Comparison of ENCODE assay signal across 24 cellular contexts in the genomic region with DNA sequence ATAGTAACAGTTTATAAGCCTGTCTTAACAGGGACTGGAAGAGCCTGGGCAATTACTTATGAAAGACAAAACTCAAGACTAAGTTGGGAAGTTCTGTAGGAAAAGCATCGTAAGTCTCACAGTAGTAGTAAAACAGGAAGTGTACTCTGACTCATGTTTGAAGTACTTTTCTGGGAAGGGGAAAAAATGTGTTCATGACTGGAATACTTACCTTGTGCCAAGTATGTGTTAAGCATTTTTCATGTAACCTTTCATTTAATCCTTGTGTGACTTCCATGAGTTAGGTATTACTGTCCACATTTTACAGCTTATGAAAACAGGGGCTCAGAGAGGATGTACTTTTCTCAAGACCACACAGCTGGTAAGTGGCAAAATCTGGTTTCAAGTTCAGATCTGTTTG. TPM values are rescaled to one million over a fixed set of nuclear protein-coding genes. Genes with fewer than 3 reads are reported as not detected.
A peak's percentile ranks its signal among the peaks of the same experiment; 100 is the strongest.
DNase-seq lines count a peak whose midpoint lies in the region; ATAC-seq, FAIRE-seq and TF ChIP-seq lines count a peak whose summit lies in the region.
"Had no signal": no experiment of that assay in that cellular context is flagged by ENCODE, and none has a peak within 500 bp of the region (broad histone marks: within the 10 kb centered on the region; RNA-seq: fewer than 3 reads in every experiment).

No MANE protein-coding gene starts in this region.

- peaks cover 0 to 6% of the 10 kb centered on the region in 2 donors for H3K4me1 ChIP-seq in left lung
- H3K4me1 ChIP-seq: right lobe of liver had no signal

- H3K9me3 ChIP-seq in left lung: no peaks in the 10 kb centered on the region
- H3K9me3 ChIP-seq: gastrocnemius medialis, right lobe of liver, upper lobe of left lung had no signal

- DNase-seq in AG08395 (ENCODE audit: low spot score) (peak; percentile 31), H54 (ENCODE audit: insufficient read length, low spot score) (peak; percentile 53), astrocyte of the spinal cord (ENCODE audit: low read depth, low spot score) (peak; percentile 59), left lung (no peak), NCI-H1105 (lab: John Stamatoyannopoulos, UW) (no peak)
- no peak for DNase-seq in stimulated activated CD4-positive, alpha-beta T cell treated with anti-CD3 and anti-CD28 coated beads, Interleukin-4, amount 100 ng/mL, for 1 hour
- DNase-seq: activated CD4-positive, alpha-beta T cell treated with anti-CD3 and anti-CD28 coated beads, Interleukin-2, amount 10 ng/mL, durations not matched to agents 24 days and 14 days; activated CD8-positive, alpha-beta memory T cell treated with anti-CD3 and anti-CD28 coated beads, Interleukin-2, amount 50 U/mL, for 4 hours; activated gamma-delta T cell; Calu3; gastrocnemius medialis; left colon; MV-4-11; NCI-H2081; right lobe of liver; stimulated activated CD4-positive, alpha-beta T cell treated with anti-CD3 and anti-CD28 coated beads, Interleukin-2, amount 100 ng/mL, for 24 hours; upper lobe of left lung had no signal

- in situ Hi-C loops in astrocyte of the spinal cord (cut with HindIII; ENCODE audit: low sequenced_read_pairs): no loop called here

- TF ChIP-seq CTCF in astrocyte of the spinal cord (IDR thresholded peaks at IDR 0.05; ENCODE audit: low read depth, low read length) (no peak), left lung (IDR thresholded peaks at IDR 0.05) (no peak)

- FAIRE-seq in H54 (lab: Jason Lieb, UNC): peak; percentile 91
- FAIRE-seq: colon, endometrium, H1 had no signal

- no peaks in the 10 kb centered on the region for H3K36me3 ChIP-seq in left lung
- H3K36me3 ChIP-seq: gastrocnemius medialis, right lobe of liver, upper lobe of left lung had no signal

- intact Hi-C loops in left lung (cut with DNase I): no loop called here

- ATAC-seq in left lung (peak; percentile 71), HG02885 (IDR thresholded peaks at IDR 0.05; ENCODE audit: poor library complexity, unreplicated experiment) (no peak), GM19023 (IDR thresholded peaks at IDR 0.05; ENCODE audit: unreplicated experiment) (no peak)
- ATAC-seq: gastrocnemius medialis, left colon, right lobe of liver had no signal

- no peak for TF ChIP-seq POLR2A in H54 (IDR thresholded peaks at IDR 0.05; ENCODE audit: low read depth, low read length)

- H3K4me3 ChIP-seq in astrocyte of the spinal cord (ENCODE audit: low read depth, low read length) (no peak overlapping the region), left lung (no peak overlapping the region)
- H3K4me3 ChIP-seq: gastrocnemius medialis, right lobe of liver, upper lobe of left lung had no signal

- no peak overlapping the region for H3K27ac ChIP-seq in left lung
- H3K27ac ChIP-seq: gastrocnemius medialis, right lobe of liver, upper lobe of left lung had no signal

- H3K27me3 ChIP-seq in left lung: peaks cover 45 to 71% of the 10 kb centered on the region in 2 donors

RNA-seq across cellular contexts. Expression of gene SKOR2, which starts 13.7 kb away (rescaled TPM):
- not detected for total RNA-seq in left lung
- total RNA-seq: activated CD4-positive, alpha-beta T cell treated with anti-CD3 and anti-CD28 coated beads, Interleukin-2, amount 10 ng/mL, durations not matched to agents 24 days and 14 days; B cell; Calu3; gastrocnemius medialis; left colon; NCI-H460; right lobe of liver; upper lobe of left lung had no signal

Comparison
In these comparisons a context has a peak if more than half of its experiments do, and no peak if none do; other contexts are left out.
1. DNase-seq: peak in AG08395 (single experiment), H54 (single experiment) and astrocyte of the spinal cord (single experiment); none in left lung (0 of 2), stimulated activated CD4-positive, alpha-beta T cell treated with anti-CD3 and anti-CD28 coated beads, Interleukin-4, amount 100 ng/mL, for 1 hour (single experiment) and NCI-H1105 (single experiment).